In the genomic region with DNA sequence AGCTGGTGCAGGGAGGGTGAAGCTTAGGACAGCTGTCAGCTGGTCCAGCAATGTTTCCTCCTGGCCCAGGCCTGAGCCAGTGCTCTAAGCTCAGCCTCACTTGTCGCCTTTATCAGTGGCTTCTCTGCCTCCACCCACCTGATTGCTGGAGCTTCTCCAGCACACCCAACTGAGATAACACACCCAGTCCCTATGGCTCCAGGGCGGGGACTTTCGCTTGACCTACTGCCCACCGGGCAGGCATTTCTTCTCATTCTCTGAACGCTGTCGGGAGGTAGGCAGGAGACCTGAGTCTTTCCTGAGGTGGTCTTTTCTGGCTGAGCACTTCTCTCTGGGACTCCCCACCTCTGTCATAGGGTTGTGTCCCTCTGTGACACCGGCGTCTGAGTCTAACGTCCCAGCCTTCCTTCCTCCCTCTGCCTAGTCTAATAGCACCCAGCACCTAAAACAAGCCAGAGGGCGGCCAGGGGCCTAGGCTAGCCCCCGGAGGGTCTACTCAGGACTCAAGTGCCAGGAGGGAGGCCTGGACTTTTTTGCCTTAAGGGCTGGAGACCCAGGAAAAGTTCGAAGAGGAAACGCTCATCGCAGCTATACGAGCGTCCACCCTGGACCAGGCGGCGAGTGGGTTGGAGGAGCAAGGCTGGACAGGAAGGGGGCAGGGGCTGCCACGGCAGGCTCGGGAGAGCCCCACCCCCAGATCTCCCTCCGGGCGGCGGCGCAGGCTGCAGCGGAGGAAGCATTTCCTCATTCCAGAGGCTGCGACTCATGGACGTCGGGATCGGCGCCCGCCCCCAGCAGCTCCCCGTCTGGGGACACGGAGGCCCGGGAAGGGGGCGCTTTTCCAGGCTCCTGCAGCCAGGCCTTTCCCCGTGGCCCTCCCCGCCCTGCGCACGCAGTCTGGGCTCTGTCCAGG, we compare ENCODE assay signal across 1 cellular context.
TF ChIP-seq lines count a peak whose summit lies in the region.

No MANE protein-coding gene starts in this region.

TF ChIP-seq in HepG2, 621 proteins besides CTCF, POLR2A, EP300 and RAD21 (continued from another document and continues in another):
- TF ChIP-seq ZNF232 (CRISPR knock-in tag; IDR thresholded peaks at IDR 0.05; ENCODE audit: borderline replicate concordance) (peak; percentile 61; the same call in 1 of the 2 replicates), HNF4A (CRISPR knock-in tag; IDR thresholded peaks at IDR 0.05) (peak; percentile 26; the same call in 1 of the 2 replicates), ATF7-NPFF (CRISPR knock-in tag; IDR thresholded peaks at IDR 0.05; ENCODE audit: low read depth) (no peak), ZNF792 (CRISPR knock-in tag; IDR thresholded peaks at IDR 0.05) (0 out of 2 replicates have a peak, but pooled peaks have one; percentile 5), SOX13 (IDR thresholded peaks at IDR 0.05) (0 out of 2 replicates have a peak, but pooled peaks have one; percentile 10), SOX13 (CRISPR knock-in tag; conservative IDR thresholded peaks at IDR 0.05 in 1 of 2, IDR thresholded peaks at IDR 0.05 in 1 of 2) (no peak; a peak in 1 of 4 replicates), KLF16 (CRISPR knock-in tag; IDR thresholded peaks at IDR 0.05) (0 out of 4 replicates have a peak, but pooled peaks of 1 of the 2 experiments have one; percentile 41), ZNF776 (CRISPR knock-in tag; IDR thresholded peaks at IDR 0.05) (peak; percentile 57), SMYD3 (CRISPR knock-in tag; IDR thresholded peaks at IDR 0.05) (peak; percentile 90; the same call in 1 of the 2 replicates), MXI1 (IDR thresholded peaks at IDR 0.05; ENCODE audit: borderline replicate concordance, low read depth, low read length) (peak; percentile 89; the same call in 1 of the 3 replicates), KDM5A (IDR thresholded peaks at IDR 0.05; ENCODE audit: borderline replicate concordance, low read length) (0 out of 2 replicates have a peak, but pooled peaks have one; percentile 15), MZF1 (CRISPR knock-in tag; IDR thresholded peaks at IDR 0.05; ENCODE audit: borderline replicate concordance) (peak; percentile 94; the same call in 1 of the 2 replicates), MTF2 (CRISPR knock-in tag; IDR thresholded peaks at IDR 0.05; ENCODE audit: borderline replicate concordance) (0 out of 2 replicates have a peak, but pooled peaks have one; percentile 5), ZSCAN12 (CRISPR knock-in tag; IDR thresholded peaks at IDR 0.05) (no peak), TMF1 (CRISPR knock-in tag; IDR thresholded peaks at IDR 0.05; ENCODE audit: low read depth) (peak; percentile 24; the same call in 1 of the 2 replicates), ZFP36L1 (CRISPR knock-in tag; IDR thresholded peaks at IDR 0.05) (peak; percentile 93), ZNF746 (CRISPR knock-in tag; IDR thresholded peaks at IDR 0.05) (peak; percentile 22; the same call in 1 of the 2 replicates), YY1 (IDR thresholded peaks at IDR 0.05; ENCODE audit: insufficient read depth, insufficient replicate concordance, low read depth, low read length) (peak; percentile 59), ZNF282 (IDR thresholded peaks at IDR 0.05; ENCODE audit: partially characterized antibody) (no peak), ZNF256 (CRISPR knock-in tag; conservative IDR thresholded peaks at IDR 0.05) (no peak), KDM3A (CRISPR knock-in tag; IDR thresholded peaks at IDR 0.05; ENCODE audit: low read depth) (no peak), JUN (CRISPR knock-in tag; IDR thresholded peaks at IDR 0.05) (peak; percentile 83), ISL2 (CRISPR knock-in tag; IDR thresholded peaks at IDR 0.05) (0 out of 2 replicates have a peak, but pooled peaks have one; percentile 29), ZNF136 (CRISPR knock-in tag; IDR thresholded peaks at IDR 0.05; ENCODE audit: low read depth) (no peak), RBM22 (optimal IDR thresholded peaks at IDR 0.05; ENCODE audit: low read length) (no peak), ZSCAN30 (CRISPR knock-in tag; IDR thresholded peaks at IDR 0.05) (no peak), ZMYM2 (CRISPR knock-in tag; IDR thresholded peaks at IDR 0.05) (peak; percentile 91; the same call in 1 of the 2 replicates), TARDBP (CRISPR knock-in tag; IDR thresholded peaks at IDR 0.05) (peak; percentile 69), SP4 (CRISPR knock-in tag; IDR thresholded peaks at IDR 0.05) (peak; percentile 74), SP140L (CRISPR knock-in tag; IDR thresholded peaks at IDR 0.05; ENCODE audit: borderline replicate concordance) (no peak), ELF4 (CRISPR knock-in tag; IDR thresholded peaks at IDR 0.05; ENCODE audit: borderline replicate concordance) (peak; percentile 77; the same call in 1 of the 2 replicates), KAT7 (CRISPR knock-in tag; IDR thresholded peaks at IDR 0.05; ENCODE audit: borderline replicate concordance) (0 out of 2 replicates have a peak, but pooled peaks have one; percentile 17)
- TF ChIP-seq, protein P1, sequence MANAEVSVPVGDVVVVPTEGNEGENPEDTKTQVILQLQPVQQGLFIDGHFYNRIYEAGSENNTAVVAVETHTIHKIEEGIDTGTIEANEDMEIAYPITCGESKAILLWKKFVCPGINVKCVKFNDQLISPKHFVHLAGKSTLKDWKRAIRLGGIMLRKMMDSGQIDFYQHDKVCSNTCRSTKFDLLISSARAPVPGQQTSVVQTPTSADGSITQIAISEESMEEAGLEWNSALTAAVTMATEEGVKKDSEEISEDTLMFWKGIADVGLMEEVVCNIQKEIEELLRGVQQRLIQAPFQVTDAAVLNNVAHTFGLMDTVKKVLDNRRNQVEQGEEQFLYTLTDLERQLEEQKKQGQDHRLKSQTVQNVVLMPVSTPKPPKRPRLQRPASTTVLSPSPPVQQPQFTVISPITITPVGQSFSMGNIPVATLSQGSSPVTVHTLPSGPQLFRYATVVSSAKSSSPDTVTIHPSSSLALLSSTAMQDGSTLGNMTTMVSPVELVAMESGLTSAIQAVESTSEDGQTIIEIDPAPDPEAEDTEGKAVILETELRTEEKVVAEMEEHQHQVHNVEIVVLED (CRISPR knock-in tag; IDR thresholded peaks at IDR 0.05; ENCODE audit: borderline replicate concordance) = peak; percentile 62; the same call in 1 of the 2 replicates
- TF ChIP-seq, protein P2, sequence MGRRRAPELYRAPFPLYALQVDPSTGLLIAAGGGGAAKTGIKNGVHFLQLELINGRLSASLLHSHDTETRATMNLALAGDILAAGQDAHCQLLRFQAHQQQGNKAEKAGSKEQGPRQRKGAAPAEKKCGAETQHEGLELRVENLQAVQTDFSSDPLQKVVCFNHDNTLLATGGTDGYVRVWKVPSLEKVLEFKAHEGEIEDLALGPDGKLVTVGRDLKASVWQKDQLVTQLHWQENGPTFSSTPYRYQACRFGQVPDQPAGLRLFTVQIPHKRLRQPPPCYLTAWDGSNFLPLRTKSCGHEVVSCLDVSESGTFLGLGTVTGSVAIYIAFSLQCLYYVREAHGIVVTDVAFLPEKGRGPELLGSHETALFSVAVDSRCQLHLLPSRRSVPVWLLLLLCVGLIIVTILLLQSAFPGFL (CRISPR knock-in tag; IDR thresholded peaks at IDR 0.05) = no peak
- TF ChIP-seq, protein P3, sequence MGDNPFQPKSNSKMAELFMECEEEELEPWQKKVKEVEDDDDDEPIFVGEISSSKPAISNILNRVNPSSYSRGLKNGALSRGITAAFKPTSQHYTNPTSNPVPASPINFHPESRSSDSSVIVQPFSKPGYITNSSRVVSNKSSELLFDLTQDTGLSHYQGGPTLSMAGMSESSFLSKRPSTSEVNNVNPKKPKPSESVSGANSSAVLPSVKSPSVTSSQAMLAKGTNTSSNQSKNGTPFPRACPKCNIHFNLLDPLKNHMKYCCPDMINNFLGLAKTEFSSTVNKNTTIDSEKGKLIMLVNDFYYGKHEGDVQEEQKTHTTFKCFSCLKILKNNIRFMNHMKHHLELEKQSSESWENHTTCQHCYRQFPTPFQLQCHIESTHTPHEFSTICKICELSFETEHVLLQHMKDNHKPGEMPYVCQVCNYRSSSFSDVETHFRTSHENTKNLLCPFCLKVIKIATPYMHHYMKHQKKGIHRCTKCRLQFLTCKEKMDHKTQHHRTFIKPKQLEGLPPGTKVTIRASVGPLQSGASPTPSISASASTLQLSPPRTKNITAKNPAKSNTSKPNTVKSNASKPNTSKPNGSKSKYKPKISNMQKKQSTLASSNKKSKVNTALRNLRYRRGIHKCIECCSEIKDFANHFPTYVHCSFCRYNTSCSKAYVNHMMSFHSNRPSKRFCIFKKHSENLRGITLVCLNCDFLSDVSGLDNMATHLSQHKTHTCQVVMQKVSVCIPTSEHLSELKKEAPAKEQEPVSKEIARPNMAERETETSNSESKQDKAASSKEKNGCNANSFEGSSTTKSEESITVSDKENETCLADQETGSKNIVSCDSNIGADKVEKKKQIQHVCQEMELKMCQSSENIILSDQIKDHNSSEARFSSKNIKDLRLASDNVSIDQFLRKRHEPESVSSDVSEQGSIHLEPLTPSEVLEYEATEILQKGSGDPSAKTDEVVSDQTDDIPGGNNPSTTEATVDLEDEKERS (CRISPR knock-in tag; IDR thresholded peaks at IDR 0.05) = peak; percentile 73; the same call in 1 of the 2 replicates
- TF ChIP-seq, protein P4, sequence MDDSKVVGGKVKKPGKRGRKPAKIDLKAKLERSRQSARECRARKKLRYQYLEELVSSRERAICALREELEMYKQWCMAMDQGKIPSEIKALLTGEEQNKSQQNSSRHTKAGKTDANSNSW (CRISPR knock-in tag; IDR thresholded peaks at IDR 0.05; ENCODE audit: borderline replicate concordance) = no peak
- TF ChIP-seq, protein P5, sequence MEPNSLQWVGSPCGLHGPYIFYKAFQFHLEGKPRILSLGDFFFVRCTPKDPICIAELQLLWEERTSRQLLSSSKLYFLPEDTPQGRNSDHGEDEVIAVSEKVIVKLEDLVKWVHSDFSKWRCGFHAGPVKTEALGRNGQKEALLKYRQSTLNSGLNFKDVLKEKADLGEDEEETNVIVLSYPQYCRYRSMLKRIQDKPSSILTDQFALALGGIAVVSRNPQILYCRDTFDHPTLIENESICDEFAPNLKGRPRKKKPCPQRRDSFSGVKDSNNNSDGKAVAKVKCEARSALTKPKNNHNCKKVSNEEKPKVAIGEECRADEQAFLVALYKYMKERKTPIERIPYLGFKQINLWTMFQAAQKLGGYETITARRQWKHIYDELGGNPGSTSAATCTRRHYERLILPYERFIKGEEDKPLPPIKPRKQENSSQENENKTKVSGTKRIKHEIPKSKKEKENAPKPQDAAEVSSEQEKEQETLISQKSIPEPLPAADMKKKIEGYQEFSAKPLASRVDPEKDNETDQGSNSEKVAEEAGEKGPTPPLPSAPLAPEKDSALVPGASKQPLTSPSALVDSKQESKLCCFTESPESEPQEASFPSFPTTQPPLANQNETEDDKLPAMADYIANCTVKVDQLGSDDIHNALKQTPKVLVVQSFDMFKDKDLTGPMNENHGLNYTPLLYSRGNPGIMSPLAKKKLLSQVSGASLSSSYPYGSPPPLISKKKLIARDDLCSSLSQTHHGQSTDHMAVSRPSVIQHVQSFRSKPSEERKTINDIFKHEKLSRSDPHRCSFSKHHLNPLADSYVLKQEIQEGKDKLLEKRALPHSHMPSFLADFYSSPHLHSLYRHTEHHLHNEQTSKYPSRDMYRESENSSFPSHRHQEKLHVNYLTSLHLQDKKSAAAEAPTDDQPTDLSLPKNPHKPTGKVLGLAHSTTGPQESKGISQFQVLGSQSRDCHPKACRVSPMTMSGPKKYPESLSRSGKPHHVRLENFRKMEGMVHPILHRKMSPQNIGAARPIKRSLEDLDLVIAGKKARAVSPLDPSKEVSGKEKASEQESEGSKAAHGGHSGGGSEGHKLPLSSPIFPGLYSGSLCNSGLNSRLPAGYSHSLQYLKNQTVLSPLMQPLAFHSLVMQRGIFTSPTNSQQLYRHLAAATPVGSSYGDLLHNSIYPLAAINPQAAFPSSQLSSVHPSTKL (CRISPR knock-in tag; IDR thresholded peaks at IDR 0.05) = peak; percentile 53
- TF ChIP-seq, protein P6, sequence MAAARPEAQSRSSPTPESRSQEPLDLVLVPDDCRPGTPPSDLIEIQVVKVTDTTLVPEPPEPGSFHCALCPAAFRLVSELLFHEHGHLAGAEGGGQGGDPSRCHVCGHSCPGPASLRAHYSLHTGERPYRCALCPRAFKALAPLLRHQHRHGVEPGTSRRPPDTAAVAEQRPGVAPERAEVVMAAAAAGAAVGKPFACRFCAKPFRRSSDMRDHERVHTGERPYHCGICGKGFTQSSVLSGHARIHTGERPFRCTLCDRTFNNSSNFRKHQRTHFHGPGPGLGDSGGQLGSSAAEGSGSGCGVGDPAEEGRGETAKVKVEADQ (CRISPR knock-in tag; IDR thresholded peaks at IDR 0.05; ENCODE audit: borderline replicate concordance) = no peak
- TF ChIP-seq, protein P7, sequence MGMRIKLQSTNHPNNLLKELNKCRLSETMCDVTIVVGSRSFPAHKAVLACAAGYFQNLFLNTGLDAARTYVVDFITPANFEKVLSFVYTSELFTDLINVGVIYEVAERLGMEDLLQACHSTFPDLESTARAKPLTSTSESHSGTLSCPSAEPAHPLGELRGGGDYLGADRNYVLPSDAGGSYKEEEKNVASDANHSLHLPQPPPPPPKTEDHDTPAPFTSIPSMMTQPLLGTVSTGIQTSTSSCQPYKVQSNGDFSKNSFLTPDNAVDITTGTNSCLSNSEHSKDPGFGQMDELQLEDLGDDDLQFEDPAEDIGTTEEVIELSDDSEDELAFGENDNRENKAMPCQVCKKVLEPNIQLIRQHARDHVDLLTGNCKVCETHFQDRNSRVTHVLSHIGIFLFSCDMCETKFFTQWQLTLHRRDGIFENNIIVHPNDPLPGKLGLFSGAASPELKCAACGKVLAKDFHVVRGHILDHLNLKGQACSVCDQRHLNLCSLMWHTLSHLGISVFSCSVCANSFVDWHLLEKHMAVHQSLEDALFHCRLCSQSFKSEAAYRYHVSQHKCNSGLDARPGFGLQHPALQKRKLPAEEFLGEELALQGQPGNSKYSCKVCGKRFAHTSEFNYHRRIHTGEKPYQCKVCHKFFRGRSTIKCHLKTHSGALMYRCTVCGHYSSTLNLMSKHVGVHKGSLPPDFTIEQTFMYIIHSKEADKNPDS (CRISPR knock-in tag; IDR thresholded peaks at IDR 0.05) = no peak
- TF ChIP-seq, protein P8, sequence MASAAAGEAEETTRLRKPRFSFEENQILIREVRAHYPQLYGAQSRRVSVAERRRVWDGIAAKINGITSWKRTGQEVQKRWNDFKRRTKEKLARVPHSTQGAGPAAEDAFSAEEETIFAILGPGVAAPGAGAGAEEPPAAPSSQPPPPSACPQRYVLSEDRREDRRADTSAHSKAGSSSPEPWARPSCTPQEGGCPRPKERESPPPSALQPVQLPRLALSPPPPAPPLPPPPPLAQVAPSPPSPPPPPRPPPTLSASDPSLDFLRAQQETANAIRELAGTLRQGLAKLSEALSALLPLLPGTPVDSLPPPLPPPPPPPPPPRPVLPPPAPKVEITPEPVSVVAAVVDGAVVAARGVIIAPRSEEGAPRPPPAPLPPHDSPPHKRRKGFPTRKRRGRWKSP (CRISPR knock-in tag; IDR thresholded peaks at IDR 0.05) = no peak; the same call in 1 of the 2 replicates
- TF ChIP-seq, protein P9, sequence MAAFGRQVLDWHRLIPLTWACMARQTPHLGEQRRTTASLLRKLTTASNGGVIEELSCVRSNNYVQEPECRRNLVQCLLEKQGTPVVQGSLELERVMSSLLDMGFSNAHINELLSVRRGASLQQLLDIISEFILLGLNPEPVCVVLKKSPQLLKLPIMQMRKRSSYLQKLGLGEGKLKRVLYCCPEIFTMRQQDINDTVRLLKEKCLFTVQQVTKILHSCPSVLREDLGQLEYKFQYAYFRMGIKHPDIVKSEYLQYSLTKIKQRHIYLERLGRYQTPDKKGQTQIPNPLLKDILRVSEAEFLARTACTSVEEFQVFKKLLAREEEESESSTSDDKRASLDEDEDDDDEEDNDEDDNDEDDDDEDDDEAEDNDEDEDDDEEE (CRISPR knock-in tag; IDR thresholded peaks at IDR 0.05) = 0 out of 2 replicates have a peak, but pooled peaks have one; percentile 29
